1 cellular context compared by ENCODE assay signal in genomic region chr22:17592201-17592600, GRCh38.
TF ChIP-seq lines count a peak whose summit lies in the region.

No MANE protein-coding gene starts in this region.

TF ChIP-seq in K562, 482 proteins besides CTCF, POLR2A, EP300 and RAD21:
- no peak for TF ChIP-seq KAT8 (IDR thresholded peaks at IDR 0.05; ENCODE audit: low read depth)
- TF ChIP-seq HDAC3 (IDR thresholded peaks at IDR 0.05; ENCODE audit: borderline replicate concordance, partially characterized antibody), result no peak
- TF ChIP-seq USF2 (CRISPR knock-in tag; IDR thresholded peaks at IDR 0.05), result no peak
- TF ChIP-seq C11orf30 (IDR thresholded peaks at IDR 0.05; ENCODE audit: low read depth), result no peak
- TF ChIP-seq RNF2 (IDR thresholded peaks at IDR 0.05), result no peak
- TF ChIP-seq TCF7L2 (IDR thresholded peaks at IDR 0.05; ENCODE audit: low read depth, low read length), result no peak
- TF ChIP-seq MTF1 (CRISPR knock-in tag; IDR thresholded peaks at IDR 0.05; ENCODE audit: borderline replicate concordance), result no peak
- no peak for TF ChIP-seq ZNF277 (CRISPR knock-in tag; IDR thresholded peaks at IDR 0.05; ENCODE audit: borderline replicate concordance)
- no peak for TF ChIP-seq GATAD2A (IDR thresholded peaks at IDR 0.05)
- no peak for TF ChIP-seq GMEB1 (CRISPR knock-in tag; IDR thresholded peaks at IDR 0.05)
- TF ChIP-seq KLF16 (IDR thresholded peaks at IDR 0.05), result no peak
- no peak for TF ChIP-seq ELF2 (CRISPR knock-in tag; IDR thresholded peaks at IDR 0.05)
- no peak for TF ChIP-seq ZNF316 (IDR thresholded peaks at IDR 0.05)
- no peak for TF ChIP-seq ZNF175 (CRISPR knock-in tag; IDR thresholded peaks at IDR 0.05; ENCODE audit: low read depth)
- TF ChIP-seq SP2 (IDR thresholded peaks at IDR 0.05; ENCODE audit: extremely low read depth, low read depth, low read length, poor library complexity, severe bottlenecking), result no peak
- TF ChIP-seq ZSCAN29 (IDR thresholded peaks at IDR 0.05), result no peak
- TF ChIP-seq ZBTB7A (IDR thresholded peaks at IDR 0.05; ENCODE audit: borderline replicate concordance, control insufficient read depth, low read depth, low read length), result no peak
- no peak for TF ChIP-seq CREB3 (tag; conservative IDR thresholded peaks at IDR 0.05; ENCODE audit: low read depth)
- no peak for TF ChIP-seq SMARCA5 (IDR thresholded peaks at IDR 0.05)
TF ChIP-seq in K562: peak in this region for 0.
